1 cellular context compared by ENCODE assay signal in genomic region chr12:105084251-105085250, GRCh38.
TF ChIP-seq lines count a peak whose summit lies in the region.

Gene ALDH1L2 (minus strand): TSS chr12:105084458. CDS start chr12:105084436, 22 bp downstream.

TF ChIP-seq in WTC11, 78 proteins besides CTCF, POLR2A, EP300 and RAD21 (continued from another document):
- TF ChIP-seq ARID4B (CRISPR knock-in tag; IDR thresholded peaks at IDR 0.05; ENCODE audit: borderline replicate concordance) (no peak; the same call in 1 of the 2 replicates), TCF7 (CRISPR knock-in tag; IDR thresholded peaks at IDR 0.05; ENCODE audit: low read depth) (no peak), FOXP1 (CRISPR knock-in tag; IDR thresholded peaks at IDR 0.05; ENCODE audit: borderline replicate concordance) (peak; percentile 48; the same call in 1 of the 2 replicates), FOXP4 (CRISPR knock-in tag; IDR thresholded peaks at IDR 0.05) (peak; percentile 56; the same call in 1 of the 2 replicates), ELF4 (CRISPR knock-in tag; IDR thresholded peaks at IDR 0.05; ENCODE audit: low read depth) (no peak), JUN (CRISPR knock-in tag; IDR thresholded peaks at IDR 0.05) (no peak), PRDM15 (CRISPR knock-in tag; IDR thresholded peaks at IDR 0.05) (0 out of 2 replicates have a peak, but pooled peaks have one; percentile 22), NFYB (CRISPR knock-in tag; conservative IDR thresholded peaks at IDR 0.05; ENCODE audit: low read depth) (no peak), MAX (CRISPR knock-in tag; IDR thresholded peaks at IDR 0.05) (no peak; the same call in 1 of the 2 replicates), RELA (CRISPR knock-in tag; IDR thresholded peaks at IDR 0.05; ENCODE audit: borderline replicate concordance) (no peak), ZNF232 (CRISPR knock-in tag; IDR thresholded peaks at IDR 0.05) (no peak), CREM (CRISPR knock-in tag; IDR thresholded peaks at IDR 0.05) (peak; percentile 52; the same call in 1 of the 2 replicates), E2F4 (CRISPR knock-in tag; IDR thresholded peaks at IDR 0.05; ENCODE audit: borderline replicate concordance, low read depth) (0 out of 2 replicates have a peak, but pooled peaks have one; percentile 34), ZNF671 (CRISPR knock-in tag; IDR thresholded peaks at IDR 0.05) (no peak), GRHL2 (CRISPR knock-in tag; IDR thresholded peaks at IDR 0.05; ENCODE audit: insufficient replicate concordance, severe bottlenecking) (no peak), KAT7 (CRISPR knock-in tag; IDR thresholded peaks at IDR 0.05; ENCODE audit: borderline replicate concordance) (no peak), STAT6 (CRISPR knock-in tag; conservative IDR thresholded peaks at IDR 0.05; ENCODE audit: low read depth) (no peak), ZNF281 (CRISPR knock-in tag; IDR thresholded peaks at IDR 0.05) (no peak), SOX15 (CRISPR knock-in tag; IDR thresholded peaks at IDR 0.05) (no peak), HMGXB4 (CRISPR knock-in tag; IDR thresholded peaks at IDR 0.05) (peak; percentile 40; the same call in 1 of the 2 replicates), ZNF138 (CRISPR knock-in tag; conservative IDR thresholded peaks at IDR 0.05) (no peak), SMAD3 (CRISPR knock-in tag; IDR thresholded peaks at IDR 0.05; ENCODE audit: borderline replicate concordance) (no peak), EMX1 (CRISPR knock-in tag; IDR thresholded peaks at IDR 0.05) (no peak), ZNF396 (CRISPR knock-in tag; IDR thresholded peaks at IDR 0.05; ENCODE audit: borderline replicate concordance) (no peak), AFF4 (CRISPR knock-in tag; IDR thresholded peaks at IDR 0.05; ENCODE audit: borderline replicate concordance) (no peak)
